Comparison of ENCODE assay signal across 26 cellular contexts in genomic region chr10:113199459-113199858, GRCh38.
DNase-seq lines count a peak whose midpoint lies in the region; ATAC-seq, FAIRE-seq and TF ChIP-seq lines count a peak whose summit lies in the region.
"Had no signal": no experiment of that assay in that cellular context is flagged by ENCODE, and none has a peak within 500 bp of the region (broad histone marks: within the 10 kb centered on the region; RNA-seq: fewer than 3 reads in every experiment).

No MANE protein-coding gene starts in this region.

- no peak for TF ChIP-seq CTCF in AG04449 (IDR thresholded peaks at IDR 0.05; ENCODE audit: insufficient read depth, low read length, missing control alignments)
- TF ChIP-seq CTCF in HFFc6 (IDR thresholded peaks at IDR 0.05), result no peak

- intact Hi-C loops in left cardiac atrium (cut with DNase I), result no loop called here

- CTCF ChIA-PET in AG04449 (lab: Yijun Ruan, JAX), result no interaction called here

- DNase-seq in AG04449 (ENCODE audit: low read depth, low spot score) (peak; percentile 38), HFFc6 (peak; percentile 63), astrocyte of the hippocampus (ENCODE audit: low read depth, low spot score) (peak; percentile 84), iris pigment epithelial cell (ENCODE audit: low read depth) (peak; percentile 57), HT-29 (ENCODE audit: low spot score) (no peak), NOMO-1 treated with DMSO at 0.1 percent for 48 hours (lab: John Stamatoyannopoulos, UW; ENCODE audit: unreplicated experiment) (no peak), left cardiac atrium (no peak), RCC 7860 (ENCODE audit: low spot score) (no peak)
- DNase-seq: activated CD4-positive, alpha-beta T cell treated with anti-CD3 and anti-CD28 coated beads for 36 hours; activated CD8-positive, alpha-beta memory T cell treated with anti-CD3 and anti-CD28 coated beads, Interleukin-2, amount 50 U/mL, for 48 hours; activated gamma-delta T cell treated with Interleukin-2 at 50 U/mL for 16 hours; dermis blood vessel endothelial cell; DND-41; GOT3; hypothalamus; mucosa of descending colon; MV-4-11; NCI-H2081 treated with DMSO at 0.1 percent for 48 hours; NCI-H524 treated with DMSO at 0.1 percent for 48 hours; spleen; upper lobe of right lung had no signal

- H3K36me3 Mint-ChIP-seq in HFFc6 (ENCODE audit: low read depth), result no peaks in the 10 kb centered on the region
- H3K36me3 Mint-ChIP-seq: stimulated activated memory B cell treated with anti-CD40 and anti-IgM and Interleukin-4, amounts not matched to agents 10 μg/mL and 1 μg/mL and 100 μg/mL, for 72 hours had no signal

- POLR2A ChIA-PET in AG04449 (lab: Yijun Ruan, JAX), result no interaction called here

- no peak for FAIRE-seq in RCC 7860 (lab: Jason Lieb, UNC)
- FAIRE-seq: A549 had no signal

- no peak overlapping the region for H3K4me3 ChIP-seq in AG04449 (ENCODE audit: low read depth, low read length)
- H3K4me3 ChIP-seq: A549, ascending aorta, mucosa of descending colon, SK-N-MC, spleen, upper lobe of right lung had no signal

- no peak for ATAC-seq in left cardiac atrium
- ATAC-seq: activated CD4-positive, alpha-beta T cell treated with anti-CD3 and anti-CD28 coated beads for 36 hours; left lobe of liver; mucosa of descending colon; stimulated activated memory B cell treated with anti-CD40 and anti-IgM and Interleukin-4, amounts not matched to agents 10 μg/mL and 1 μg/mL and 100 μg/mL, for 72 hours; upper lobe of right lung had no signal

- peak overlapping the region; percentile 38 for H3K4me3 Mint-ChIP-seq in HFFc6
- H3K4me3 Mint-ChIP-seq: activated CD4-positive, alpha-beta T cell treated with anti-CD3 and anti-CD28 coated beads for 36 hours; stimulated activated memory B cell treated with anti-CD40 and anti-IgM and Interleukin-4, amounts not matched to agents 10 μg/mL and 1 μg/mL and 100 μg/mL, for 72 hours had no signal

- H3K27ac Mint-ChIP-seq in HFFc6, result peak overlapping the region; percentile 50; the same call in 1 of the 2 replicates
- H3K27ac Mint-ChIP-seq: activated CD4-positive, alpha-beta T cell treated with anti-CD3 and anti-CD28 coated beads for 36 hours; stimulated activated memory B cell treated with anti-CD40 and anti-IgM and Interleukin-4, amounts not matched to agents 10 μg/mL and 1 μg/mL and 100 μg/mL, for 72 hours had no signal

- H3K27me3 Mint-ChIP-seq in HFFc6 (ENCODE audit: insufficient read depth), result peaks cover 3% of the 10 kb centered on the region

- H3K4me1 Mint-ChIP-seq in HFFc6 (ENCODE audit: low read depth), result peaks cover 14% of the 10 kb centered on the region
- H3K4me1 Mint-ChIP-seq: activated CD4-positive, alpha-beta T cell treated with anti-CD3 and anti-CD28 coated beads for 36 hours; stimulated activated memory B cell treated with anti-CD40 and anti-IgM and Interleukin-4, amounts not matched to agents 10 μg/mL and 1 μg/mL and 100 μg/mL, for 72 hours had no signal

- H3K9me3 Mint-ChIP-seq in HFFc6, result no peaks in the 10 kb centered on the region

Comparison
In these comparisons a context has a peak if more than half of its experiments do, and no peak if none do; other contexts are left out.
1. DNase-seq: peak in AG04449 (single experiment), HFFc6 (single experiment), astrocyte of the hippocampus (single experiment) and iris pigment epithelial cell (single experiment); none in HT-29 (single experiment), NOMO-1 treated with DMSO at 0.1 percent for 48 hours (single experiment), left cardiac atrium (single experiment) and RCC 7860 (single experiment).